9 cellular contexts compared by ENCODE assay signal in genomic region chr2:10043906-10044601, GRCh38. TPM values are rescaled to one million over a fixed set of nuclear protein-coding genes. Genes with fewer than 3 reads are reported as not detected.
DNase-seq lines count a peak whose midpoint lies in the region; ATAC-seq, FAIRE-seq and TF ChIP-seq lines count a peak whose summit lies in the region.
"Had no signal": no experiment of that assay in that cellular context is flagged by ENCODE, and none has a peak within 500 bp of the region (broad histone marks: within the 10 kb centered on the region; RNA-seq: fewer than 3 reads in every experiment).

No MANE protein-coding gene starts in this region.

- peaks cover 3 to 12% of the 10 kb centered on the region in 2 experiments; a peak in 3 of 5 replicates for H3K36me3 ChIP-seq in HepG2 (replicated peaks in 1 of 2; ENCODE audit: control insufficient read depth in 1 of 2, insufficient read depth in 2 of 2, low read length in 2 of 2)

- in situ Hi-C loops in HepG2 (cut with HindIII; ENCODE audit: extremely low pct_ligation_motif_present, low pct_unique_long_range_greater_than_20kb) = no loop called here

- peaks cover 9% of the 10 kb centered on the region; the same call in 1 of the 2 replicates for H4K20me1 ChIP-seq in HepG2 (ENCODE audit: insufficient read depth, low read length)

- no peak for TF ChIP-seq POLR2A in HepG2 (IDR thresholded peaks at IDR 0.05; ENCODE audit: insufficient read depth in 1 of 2, low read depth in 2 of 2, low read length in 2 of 2)

- peak; percentile 79 for DNase-seq in SIG-M5 treated with dmso at 0.1 percent for 504 hours (lab: John Stamatoyannopoulos, UW; ENCODE audit: unreplicated experiment)
- DNase-seq in SIG-M5 (lab: John Stamatoyannopoulos, UW) = no peak
- DNase-seq in NCI-H446 (lab: John Stamatoyannopoulos, UW) = peak; percentile 88 to 97
- peak; percentile 85 to 91 for DNase-seq in activated CD4-positive, alpha-beta T cell treated with anti-CD3 and anti-CD28 coated beads, Interleukin-2, amount 50 U/mL, for 48 hours
- peak; percentile 89 for DNase-seq in dedifferentiated amniotic fluid mesenchymal stem cell (ENCODE audit: extremely low spot score)
- DNase-seq in HepG2 (ENCODE audit: low spot score) = peak; percentile 64
- peak; percentile 96 for DNase-seq in stimulated activated CD4-positive, alpha-beta T cell treated with anti-CD3 and anti-CD28 coated beads, Interleukin-1b, Interleukin-23, amount 100 ng/mL, for 48 hours

- peak; percentile 43 for ATAC-seq in HG03103 (IDR thresholded peaks at IDR 0.05; ENCODE audit: low read depth, unreplicated experiment)
- ATAC-seq in HepG2 = peak; percentile 10

- TF ChIP-seq CTCF in HepG2 (CRISPR knock-in tag; IDR thresholded peaks at IDR 0.05) = no peak

- peak overlapping the region; percentile 68 for H3K9ac ChIP-seq in HepG2 (ENCODE audit: insufficient read depth, low read depth, low read length)

- POLR2A ChIA-PET in HepG2 (lab: Yijun Ruan, JAX) = interaction anchor here (0.6 to 2.2 kb wide), 9 partner anchors 13 to 413 kb away, joined by 3 to 18 read pairs (median 3); partner anchors contain the start of genes HPCAL1, TAF1B and YWHAQ

- TF ChIP-seq RAD21 in HepG2 (CRISPR knock-in tag; IDR thresholded peaks at IDR 0.05) = peak; percentile 1; the same call in 1 of the 2 replicates

- intact Hi-C loops in HepG2 (cut with micrococcal nuclease; ENCODE audit: unreplicated experiment) = no loop called here

- peaks cover 52% of the 10 kb centered on the region for H3K4me1 ChIP-seq in HepG2 (ENCODE audit: insufficient read depth, low read length)

- no peaks in the 10 kb centered on the region for H3K9me3 ChIP-seq in HepG2 (ENCODE audit: low read length)

- CTCF ChIA-PET in HepG2 (lab: Yijun Ruan, JAX; ENCODE audit: low intra/inter-chr PET ratio, low total read pairs) = no interaction called here

- peaks cover 5 to 27% of the 10 kb centered on the region in 2 experiments; a peak in 4 of 5 replicates for H3K27me3 ChIP-seq in HepG2 (ENCODE audit: control insufficient read depth in 1 of 2, insufficient read depth in 2 of 2, low read length in 2 of 2)

- BruUV-seq in HepG2 (replicated peaks; lab: Mats Ljungman, UMichigan) = no TSS peak

- no peaks in the 10 kb centered on the region for H3K79me2 ChIP-seq in HepG2 (ENCODE audit: insufficient read depth, low read length)

- no peak; a peak in 1 of 4 replicates for TF ChIP-seq EP300 in HepG2 (IDR thresholded peaks at IDR 0.05; ENCODE audit: low read depth in 2 of 2, low read length in 2 of 2)
- no peak; the same call in 1 of the 2 replicates for TF ChIP-seq EP300 in HepG2 (CRISPR knock-in tag; IDR thresholded peaks at IDR 0.05; ENCODE audit: borderline replicate concordance)

- H2AFZ ChIP-seq in HepG2 (ENCODE audit: low read length) = no peak overlapping the region

- peak overlapping the region in 2 of 3 experiments; percentile 48 to 63; a peak in 4 of 6 replicates for H3K4me3 ChIP-seq in HepG2 (replicated peaks in 1 of 3; ENCODE audit: insufficient read depth in 1 of 3, low read depth in 2 of 3, low read length in 3 of 3)

- H3K27ac ChIP-seq in HepG2 (ENCODE audit: extremely low read length, insufficient read depth, low read length) = no peak overlapping the region

- 59% methylated on average over 63 of the region's 90 CpGs for WGBS in HepG2 (ENCODE audit: low lambda C conversion rate)

- H3K4me2 ChIP-seq in HepG2 (ENCODE audit: low read depth, low read length) = peak overlapping the region; percentile 63

- no peak for FAIRE-seq in HepG2 (lab: Jason Lieb, UNC)
- FAIRE-seq: G401.6 had no signal

TF ChIP-seq in HepG2, 621 proteins besides CTCF, POLR2A, EP300 and RAD21 (continues in another document):
- peak; percentile 58; the same call in 1 of the 2 replicates for TF ChIP-seq HES4 (CRISPR knock-in tag; IDR thresholded peaks at IDR 0.05; ENCODE audit: borderline replicate concordance)
- no peak for TF ChIP-seq ATM (IDR thresholded peaks at IDR 0.05; ENCODE audit: borderline replicate concordance)
- peak; percentile 17; the same call in 1 of the 2 replicates for TF ChIP-seq ETV5 (CRISPR knock-in tag; IDR thresholded peaks at IDR 0.05; ENCODE audit: borderline replicate concordance)
- peak; percentile 11; the same call in 1 of the 2 replicates for TF ChIP-seq ZNF543 (CRISPR knock-in tag; IDR thresholded peaks at IDR 0.05)
- TF ChIP-seq ZNF878 (CRISPR knock-in tag; IDR thresholded peaks at IDR 0.05) = 0 out of 2 replicates have a peak, but pooled peaks have one; percentile 26
- TF ChIP-seq SNRNP70 (IDR thresholded peaks at IDR 0.05; ENCODE audit: low read depth, low read length) = no peak
- peak; percentile 18; the same call in 1 of the 2 replicates for TF ChIP-seq HDAC2 (CRISPR knock-in tag; IDR thresholded peaks at IDR 0.05)
- TF ChIP-seq ZNF768 (CRISPR knock-in tag; IDR thresholded peaks at IDR 0.05) = peak; percentile 49; the same call in 1 of the 2 replicates
- TF ChIP-seq ZNF124 (CRISPR knock-in tag; IDR thresholded peaks at IDR 0.05) = 0 out of 2 replicates have a peak, but pooled peaks have one; percentile 31
- peak; percentile 61; the same call in 1 of the 2 replicates for TF ChIP-seq REXO4 (CRISPR knock-in tag; IDR thresholded peaks at IDR 0.05; ENCODE audit: borderline replicate concordance)

RNA-seq across cellular contexts. Expression of gene KLF11, which starts 0.7 kb away (rescaled TPM):
- total RNA-seq in HepG2 (2016; rRNA removed; fragmentation: Illumina TruSeq; extraction: Trizol) = 2.5 and 3.1 TPM in 2 replicates
- 0.53 and 0.71 TPM in 2 replicates for total RNA-seq in HepG2 (2016; cell fraction: cytosol; rRNA removed; fragmentation: Illumina TruSeq; extraction: Trizol; ENCODE audit: low read depth)
- 2.6 and 2.9 TPM in 2 replicates for total RNA-seq in HepG2 (2016; cell fraction: insoluble cytoplasmic fraction; rRNA removed; fragmentation: Illumina TruSeq; extraction: Trizol)
- total RNA-seq in HepG2 (2016; cell fraction: membrane; rRNA removed; fragmentation: Illumina TruSeq; extraction: Trizol) = 3.0 and 3.1 TPM in 2 replicates
- 2.7 and 3.1 TPM in 2 replicates for total RNA-seq in HepG2 (2016; cell fraction: nucleus; rRNA removed; fragmentation: Illumina TruSeq; extraction: Trizol)
- 11.8 and 16.9 TPM in 2 replicates for polyA plus RNA-seq in HepG2 (2011; rRNA removed)
- polyA plus RNA-seq in HepG2 (2011; cell fraction: cytosol; rRNA removed) = 5.0 and 9.2 TPM in 2 replicates
- 5.8 and 9.5 TPM in 2 replicates for polyA plus RNA-seq in HepG2 (2011; cell fraction: nucleus; rRNA removed)
- polyA plus RNA-seq in HepG2 (2012) = 8.7 and 11.2 TPM in 2 replicates
- 0.48 and 0.57 TPM in 2 replicates for polyA plus RNA-seq in HepG2 (2016; cell fraction: cytosol; fragmentation: Illumina TruSeq; extraction: Trizol; ENCODE audit: low read depth)
- polyA plus RNA-seq in HepG2 (2016; cell fraction: insoluble cytoplasmic fraction; fragmentation: Illumina TruSeq; extraction: Trizol; ENCODE audit: low read depth) = 2.9 and 3.2 TPM in 2 replicates
- polyA plus RNA-seq in HepG2 (2016; cell fraction: membrane; fragmentation: Illumina TruSeq; extraction: Trizol; ENCODE audit: low read depth) = 1.8 and 2.0 TPM in 2 replicates
- 4.8 and 5.6 TPM in 2 replicates for polyA plus RNA-seq in HepG2 (2016; cell fraction: nucleus; fragmentation: Illumina TruSeq; extraction: Trizol; ENCODE audit: insufficient read depth, low read depth)
- 22.9 and 78.5 TPM in 2 replicates for polyA minus RNA-seq in HepG2 (2011; rRNA and poly(A)+ RNA removed; ENCODE audit: low replicate concordance)
- polyA minus RNA-seq in HepG2 (2011; cell fraction: cytosol; rRNA and poly(A)+ RNA removed) = 5.3 and 10.4 TPM in 2 replicates
- polyA minus RNA-seq in HepG2 (2011; cell fraction: nucleus; rRNA and poly(A)+ RNA removed) = 7.1 and 10.8 TPM in 2 replicates

RNA-seq across cellular contexts. Expression of gene CYS1, which starts 36.2 kb away (rescaled TPM):
- not detected in 2 replicates for total RNA-seq in HepG2 (2016; rRNA removed; fragmentation: Illumina TruSeq; extraction: Trizol)
- 0.09 TPM in 1 of 2 replicates, not detected in the other for total RNA-seq in HepG2 (2016; cell fraction: cytosol; rRNA removed; fragmentation: Illumina TruSeq; extraction: Trizol; ENCODE audit: low read depth)
- total RNA-seq in HepG2 (2016; cell fraction: insoluble cytoplasmic fraction; rRNA removed; fragmentation: Illumina TruSeq; extraction: Trizol) = not detected in 2 replicates
- 0.14 TPM in 1 of 2 replicates, not detected in the other for total RNA-seq in HepG2 (2016; cell fraction: membrane; rRNA removed; fragmentation: Illumina TruSeq; extraction: Trizol)
- not detected in 2 replicates for total RNA-seq in HepG2 (2016; cell fraction: nucleus; rRNA removed; fragmentation: Illumina TruSeq; extraction: Trizol)
- 0.04 TPM in 2 replicates for polyA plus RNA-seq in HepG2 (2011; rRNA removed)
- polyA plus RNA-seq in HepG2 (2011; cell fraction: cytosol; rRNA removed) = 0.04 and 0.12 TPM in 2 replicates
- 0.03 TPM in 1 of 2 replicates, not detected in the other for polyA plus RNA-seq in HepG2 (2011; cell fraction: nucleus; rRNA removed)
- 0.13 TPM in 1 of 2 replicates, not detected in the other for polyA plus RNA-seq in HepG2 (2012)
- polyA plus RNA-seq in HepG2 (2016; cell fraction: cytosol; fragmentation: Illumina TruSeq; extraction: Trizol; ENCODE audit: low read depth) = not detected in 2 replicates
- polyA plus RNA-seq in HepG2 (2016; cell fraction: insoluble cytoplasmic fraction; fragmentation: Illumina TruSeq; extraction: Trizol; ENCODE audit: low read depth) = not detected in 2 replicates
- polyA plus RNA-seq in HepG2 (2016; cell fraction: membrane; fragmentation: Illumina TruSeq; extraction: Trizol; ENCODE audit: low read depth) = not detected in 2 replicates
- not detected in 2 replicates for polyA plus RNA-seq in HepG2 (2016; cell fraction: nucleus; fragmentation: Illumina TruSeq; extraction: Trizol; ENCODE audit: insufficient read depth, low read depth)
- polyA minus RNA-seq in HepG2 (2011; rRNA and poly(A)+ RNA removed; ENCODE audit: low replicate concordance) = 0.16 TPM in 1 of 2 replicates, not detected in the other
- not detected in 2 replicates for polyA minus RNA-seq in HepG2 (2011; cell fraction: cytosol; rRNA and poly(A)+ RNA removed)
- not detected in 2 replicates for polyA minus RNA-seq in HepG2 (2011; cell fraction: nucleus; rRNA and poly(A)+ RNA removed)
